28 cellular contexts compared by ENCODE assay signal in genomic region chr5:72374844-72375243, GRCh38.
"Had no signal": no experiment of that assay in that cellular context is flagged by ENCODE, and none has a peak within 500 bp of the region (broad histone marks: within the 10 kb centered on the region; RNA-seq: fewer than 3 reads in every experiment).

No MANE protein-coding gene starts in this region.

- H3K79me2 ChIP-seq: hepatocyte had no signal

- H3K4me2 ChIP-seq: hepatocyte, smooth muscle cell had no signal

- FAIRE-seq: colon, kidney had no signal

- DNase-seq: effector CD8-positive, alpha-beta T cell; endodermal cell; foreskin keratinocyte; heart left ventricle; kidney; mammary epithelial cell; mesendoderm; midbrain; naive thymus-derived CD4-positive, alpha-beta T cell; nucleus accumbens; stimulated activated CD4-positive, alpha-beta T cell treated with anti-CD3 and anti-CD28 coated beads, Interleukin-12 subunit alpha, Interleukin-12 subunit beta, amount 100 ng/mL, for 4 hours; stimulated activated CD4-positive, alpha-beta T cell treated with anti-CD3 and anti-CD28 coated beads, Interleukin-1b, Interleukin-23, amount 100 ng/mL, for 48 hours; stimulated activated CD4-positive, alpha-beta T cell treated with anti-CD3 and anti-CD28 coated beads, Interleukin-4, amount 100 ng/mL, for 24 hours; stimulated activated naive CD8-positive, alpha-beta T cell treated with anti-CD3 and anti-CD28 coated beads, Interleukin-15, Interleukin-2, amounts not matched to agents 100 U/mL and 50 U/mL, for 24 hours; substantia nigra; testis; tibial artery had no signal

- H3K9me3 ChIP-seq: esophagus muscularis mucosa, gastroesophageal sphincter, prostate gland, right atrium auricular region, testis, tibial artery had no signal

- H3K27ac ChIP-seq: epithelial cell of prostate, esophagus muscularis mucosa, foreskin keratinocyte, gastroesophageal sphincter, heart left ventricle, hepatocyte, prostate gland, right atrium auricular region, testis, tibial artery had no signal

- ATAC-seq: foreskin keratinocyte; gastroesophageal sphincter; heart left ventricle; left lobe of liver; naive thymus-derived CD4-positive, alpha-beta T cell; sciatic nerve; stimulated activated effector memory CD8-positive, alpha-beta T cell treated with anti-CD3 and anti-CD28 coated beads, Interleukin-12 subunit alpha, Interleukin-12 subunit beta, amount 100 ng/mL, for 72 hours; stimulated activated naive CD8-positive, alpha-beta T cell treated with anti-CD3 and anti-CD28 coated beads, Interleukin-15, Interleukin-2, amounts not matched to agents 100 U/mL and 50 U/mL, for 24 hours had no signal

- H3K36me3 ChIP-seq: esophagus muscularis mucosa, gastroesophageal sphincter, heart left ventricle, prostate gland, right atrium auricular region, tibial artery had no signal

- H3K27me3 ChIP-seq: esophagus muscularis mucosa, foreskin keratinocyte, gastroesophageal sphincter, heart left ventricle, hepatocyte, right atrium auricular region, testis, tibial artery had no signal

- H2AFZ ChIP-seq: hepatocyte had no signal

- H3K4me1 ChIP-seq: prostate gland, testis had no signal

- H3K4me3 ChIP-seq: esophagus muscularis mucosa, gastroesophageal sphincter, heart left ventricle, hepatocyte, prostate gland, right atrium auricular region, smooth muscle cell, testis, tibial artery had no signal
